Comparison of ENCODE assay signal across 1 cellular context in genomic region chr3:61571516-61572336, GRCh38.
TF ChIP-seq lines count a peak whose summit lies in the region.

No MANE protein-coding gene starts in this region.

TF ChIP-seq in HEK293, 187 proteins besides CTCF, POLR2A, EP300 and RAD21 (continued from another document and continues in another):
- TF ChIP-seq ZNF391 (tag by site-specific recombination; IDR thresholded peaks at IDR 0.05; ENCODE audit: borderline replicate concordance, low read depth) (peak; percentile 26; the same call in 1 of the 2 replicates), ZNF561 (tag by site-specific recombination; IDR thresholded peaks at IDR 0.05; ENCODE audit: borderline replicate concordance) (no peak), INSM2 (tag by site-specific recombination; IDR thresholded peaks at IDR 0.05) (peak; percentile 90), ZNF530 (tag by site-specific recombination; IDR thresholded peaks at IDR 0.05; ENCODE audit: low read depth) (no peak), ZNF701 (tag by site-specific recombination; IDR thresholded peaks at IDR 0.05) (no peak), SCRT1 (tag by site-specific recombination; IDR thresholded peaks at IDR 0.05; ENCODE audit: borderline replicate concordance) (0 out of 2 replicates have a peak, but pooled peaks have one; percentile 6), ZNF600 (tag by site-specific recombination; IDR thresholded peaks at IDR 0.05) (peak; percentile 44), ZBTB17 (tag by site-specific recombination; IDR thresholded peaks at IDR 0.05) (peak; percentile 29; the same call in 1 of the 2 replicates), ZEB2 (tag by site-specific recombination; IDR thresholded peaks at IDR 0.05) (0 out of 2 replicates have a peak, but pooled peaks have one; percentile 55), OSR2 (tag by site-specific recombination; IDR thresholded peaks at IDR 0.05) (peak; percentile 95), ZBTB20 (tag by site-specific recombination; IDR thresholded peaks at IDR 0.05) (0 out of 2 replicates have a peak, but pooled peaks have one; percentile 19), BCL11B (tag by site-specific recombination; IDR thresholded peaks at IDR 0.05; ENCODE audit: low read depth) (no peak), EGR2 (tag by site-specific recombination; IDR thresholded peaks at IDR 0.05; ENCODE audit: low read depth) (peak; percentile 56; the same call in 1 of the 2 replicates), ZNF416 (tag by site-specific recombination; IDR thresholded peaks at IDR 0.05) (no peak), IKZF3 (tag by site-specific recombination; IDR thresholded peaks at IDR 0.05) (peak; percentile 20; the same call in 1 of the 2 replicates), ZNF629 (tag by site-specific recombination; IDR thresholded peaks at IDR 0.05) (peak; percentile 65; the same call in 1 of the 2 replicates), ZXDB (tag by site-specific recombination; IDR thresholded peaks at IDR 0.05) (peak; percentile 40; the same call in 1 of the 2 replicates), SP7 (tag by site-specific recombination; IDR thresholded peaks at IDR 0.05) (peak; percentile 88), ZNF624 (tag by site-specific recombination; IDR thresholded peaks at IDR 0.05) (no peak), ZNF292 (tag by site-specific recombination; IDR thresholded peaks at IDR 0.05; ENCODE audit: borderline replicate concordance, low read depth) (no peak), GLI4 (tag by site-specific recombination; IDR thresholded peaks at IDR 0.05) (no peak), ZNF23 (tag by site-specific recombination; IDR thresholded peaks at IDR 0.05; ENCODE audit: borderline replicate concordance) (no peak), ZNF146 (tag by site-specific recombination; IDR thresholded peaks at IDR 0.05) (no peak), ZNF221 (tag by site-specific recombination; IDR thresholded peaks at IDR 0.05; ENCODE audit: borderline replicate concordance) (no peak), ZNF140 (tag by site-specific recombination; IDR thresholded peaks at IDR 0.05) (no peak), KLF7 (tag by site-specific recombination; IDR thresholded peaks at IDR 0.05; ENCODE audit: borderline replicate concordance) (no peak), GLIS1 (tag by site-specific recombination; IDR thresholded peaks at IDR 0.05) (peak; percentile 18; the same call in 1 of the 2 replicates), ZNF354C (tag by site-specific recombination; IDR thresholded peaks at IDR 0.05; ENCODE audit: borderline replicate concordance, low read depth) (no peak), ZBTB26 (tag by site-specific recombination; optimal IDR thresholded peaks at IDR 0.05) (no peak), ZNF311 (tag by site-specific recombination; IDR thresholded peaks at IDR 0.05; ENCODE audit: borderline replicate concordance) (no peak), ZNF664 (tag by site-specific recombination; IDR thresholded peaks at IDR 0.05) (no peak), BCL11A (tag by site-specific recombination; IDR thresholded peaks at IDR 0.05; ENCODE audit: low read depth) (peak; percentile 79), PATZ1 (tag by site-specific recombination; IDR thresholded peaks at IDR 0.05) (peak; percentile 73), ZBTB1 (tag by site-specific recombination; IDR thresholded peaks at IDR 0.05) (0 out of 2 replicates have a peak, but pooled peaks have one; percentile 59), SALL2 (tag by site-specific recombination; IDR thresholded peaks at IDR 0.05; ENCODE audit: borderline replicate concordance) (no peak), TRIM28 (IDR thresholded peaks at IDR 0.05; ENCODE audit: borderline replicate concordance, low read length) (no peak), GLI2 (tag by site-specific recombination; IDR thresholded peaks at IDR 0.05; ENCODE audit: borderline replicate concordance, low read depth) (peak; percentile 39; the same call in 1 of the 2 replicates), ZNF514 (tag by site-specific recombination; IDR thresholded peaks at IDR 0.05) (no peak), ZNF335 (tag by site-specific recombination; conservative IDR thresholded peaks at IDR 0.05) (0 out of 2 replicates have a peak, but pooled peaks have one; percentile 12), WT1 (tag by site-specific recombination; IDR thresholded peaks at IDR 0.05) (peak; percentile 94), KLF10 (tag by site-specific recombination; IDR thresholded peaks at IDR 0.05) (peak; percentile 42; the same call in 1 of the 2 replicates), PBX3 (CRISPR knock-in tag; IDR thresholded peaks at IDR 0.05) (no peak)
- TF ChIP-seq, protein P1, sequence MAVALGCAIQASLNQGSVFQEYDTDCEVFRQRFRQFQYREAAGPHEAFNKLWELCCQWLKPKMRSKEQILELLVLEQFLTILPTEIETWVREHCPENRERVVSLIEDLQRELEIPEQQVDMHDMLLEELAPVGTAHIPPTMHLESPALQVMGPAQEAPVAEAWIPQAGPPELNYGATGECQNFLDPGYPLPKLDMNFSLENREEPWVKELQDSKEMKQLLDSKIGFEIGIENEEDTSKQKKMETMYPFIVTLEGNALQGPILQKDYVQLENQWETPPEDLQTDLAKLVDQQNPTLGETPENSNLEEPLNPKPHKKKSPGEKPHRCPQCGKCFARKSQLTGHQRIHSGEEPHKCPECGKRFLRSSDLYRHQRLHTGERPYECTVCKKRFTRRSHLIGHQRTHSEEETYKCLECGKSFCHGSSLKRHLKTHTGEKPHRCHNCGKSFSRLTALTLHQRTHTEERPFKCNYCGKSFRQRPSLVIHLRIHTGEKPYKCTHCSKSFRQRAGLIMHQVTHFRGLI (tag by site-specific recombination; IDR thresholded peaks at IDR 0.05) = peak; percentile 32; the same call in 1 of the 2 replicates
- TF ChIP-seq, protein P2, sequence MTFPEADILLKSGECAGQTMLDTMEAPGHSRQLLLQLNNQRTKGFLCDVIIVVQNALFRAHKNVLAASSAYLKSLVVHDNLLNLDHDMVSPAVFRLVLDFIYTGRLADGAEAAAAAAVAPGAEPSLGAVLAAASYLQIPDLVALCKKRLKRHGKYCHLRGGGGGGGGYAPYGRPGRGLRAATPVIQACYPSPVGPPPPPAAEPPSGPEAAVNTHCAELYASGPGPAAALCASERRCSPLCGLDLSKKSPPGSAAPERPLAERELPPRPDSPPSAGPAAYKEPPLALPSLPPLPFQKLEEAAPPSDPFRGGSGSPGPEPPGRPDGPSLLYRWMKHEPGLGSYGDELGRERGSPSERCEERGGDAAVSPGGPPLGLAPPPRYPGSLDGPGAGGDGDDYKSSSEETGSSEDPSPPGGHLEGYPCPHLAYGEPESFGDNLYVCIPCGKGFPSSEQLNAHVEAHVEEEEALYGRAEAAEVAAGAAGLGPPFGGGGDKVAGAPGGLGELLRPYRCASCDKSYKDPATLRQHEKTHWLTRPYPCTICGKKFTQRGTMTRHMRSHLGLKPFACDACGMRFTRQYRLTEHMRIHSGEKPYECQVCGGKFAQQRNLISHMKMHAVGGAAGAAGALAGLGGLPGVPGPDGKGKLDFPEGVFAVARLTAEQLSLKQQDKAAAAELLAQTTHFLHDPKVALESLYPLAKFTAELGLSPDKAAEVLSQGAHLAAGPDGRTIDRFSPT (tag by site-specific recombination; IDR thresholded peaks at IDR 0.05) = no peak
- TF ChIP-seq, protein P3, sequence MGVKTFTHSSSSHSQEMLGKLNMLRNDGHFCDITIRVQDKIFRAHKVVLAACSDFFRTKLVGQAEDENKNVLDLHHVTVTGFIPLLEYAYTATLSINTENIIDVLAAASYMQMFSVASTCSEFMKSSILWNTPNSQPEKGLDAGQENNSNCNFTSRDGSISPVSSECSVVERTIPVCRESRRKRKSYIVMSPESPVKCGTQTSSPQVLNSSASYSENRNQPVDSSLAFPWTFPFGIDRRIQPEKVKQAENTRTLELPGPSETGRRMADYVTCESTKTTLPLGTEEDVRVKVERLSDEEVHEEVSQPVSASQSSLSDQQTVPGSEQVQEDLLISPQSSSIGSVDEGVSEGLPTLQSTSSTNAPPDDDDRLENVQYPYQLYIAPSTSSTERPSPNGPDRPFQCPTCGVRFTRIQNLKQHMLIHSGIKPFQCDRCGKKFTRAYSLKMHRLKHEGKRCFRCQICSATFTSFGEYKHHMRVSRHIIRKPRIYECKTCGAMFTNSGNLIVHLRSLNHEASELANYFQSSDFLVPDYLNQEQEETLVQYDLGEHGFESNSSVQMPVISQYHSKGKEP (tag by site-specific recombination; IDR thresholded peaks at IDR 0.05) = 0 out of 2 replicates have a peak, but pooled peaks have one; percentile 44
- TF ChIP-seq, protein P4, sequence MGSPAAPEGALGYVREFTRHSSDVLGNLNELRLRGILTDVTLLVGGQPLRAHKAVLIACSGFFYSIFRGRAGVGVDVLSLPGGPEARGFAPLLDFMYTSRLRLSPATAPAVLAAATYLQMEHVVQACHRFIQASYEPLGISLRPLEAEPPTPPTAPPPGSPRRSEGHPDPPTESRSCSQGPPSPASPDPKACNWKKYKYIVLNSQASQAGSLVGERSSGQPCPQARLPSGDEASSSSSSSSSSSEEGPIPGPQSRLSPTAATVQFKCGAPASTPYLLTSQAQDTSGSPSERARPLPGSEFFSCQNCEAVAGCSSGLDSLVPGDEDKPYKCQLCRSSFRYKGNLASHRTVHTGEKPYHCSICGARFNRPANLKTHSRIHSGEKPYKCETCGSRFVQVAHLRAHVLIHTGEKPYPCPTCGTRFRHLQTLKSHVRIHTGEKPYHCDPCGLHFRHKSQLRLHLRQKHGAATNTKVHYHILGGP (tag by site-specific recombination; IDR thresholded peaks at IDR 0.05) = no peak
- TF ChIP-seq, protein P5, sequence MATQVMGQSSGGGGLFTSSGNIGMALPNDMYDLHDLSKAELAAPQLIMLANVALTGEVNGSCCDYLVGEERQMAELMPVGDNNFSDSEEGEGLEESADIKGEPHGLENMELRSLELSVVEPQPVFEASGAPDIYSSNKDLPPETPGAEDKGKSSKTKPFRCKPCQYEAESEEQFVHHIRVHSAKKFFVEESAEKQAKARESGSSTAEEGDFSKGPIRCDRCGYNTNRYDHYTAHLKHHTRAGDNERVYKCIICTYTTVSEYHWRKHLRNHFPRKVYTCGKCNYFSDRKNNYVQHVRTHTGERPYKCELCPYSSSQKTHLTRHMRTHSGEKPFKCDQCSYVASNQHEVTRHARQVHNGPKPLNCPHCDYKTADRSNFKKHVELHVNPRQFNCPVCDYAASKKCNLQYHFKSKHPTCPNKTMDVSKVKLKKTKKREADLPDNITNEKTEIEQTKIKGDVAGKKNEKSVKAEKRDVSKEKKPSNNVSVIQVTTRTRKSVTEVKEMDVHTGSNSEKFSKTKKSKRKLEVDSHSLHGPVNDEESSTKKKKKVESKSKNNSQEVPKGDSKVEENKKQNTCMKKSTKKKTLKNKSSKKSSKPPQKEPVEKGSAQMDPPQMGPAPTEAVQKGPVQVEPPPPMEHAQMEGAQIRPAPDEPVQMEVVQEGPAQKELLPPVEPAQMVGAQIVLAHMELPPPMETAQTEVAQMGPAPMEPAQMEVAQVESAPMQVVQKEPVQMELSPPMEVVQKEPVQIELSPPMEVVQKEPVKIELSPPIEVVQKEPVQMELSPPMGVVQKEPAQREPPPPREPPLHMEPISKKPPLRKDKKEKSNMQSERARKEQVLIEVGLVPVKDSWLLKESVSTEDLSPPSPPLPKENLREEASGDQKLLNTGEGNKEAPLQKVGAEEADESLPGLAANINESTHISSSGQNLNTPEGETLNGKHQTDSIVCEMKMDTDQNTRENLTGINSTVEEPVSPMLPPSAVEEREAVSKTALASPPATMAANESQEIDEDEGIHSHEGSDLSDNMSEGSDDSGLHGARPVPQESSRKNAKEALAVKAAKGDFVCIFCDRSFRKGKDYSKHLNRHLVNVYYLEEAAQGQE (tag by site-specific recombination; IDR thresholded peaks at IDR 0.05) = no peak
